In genomic region chr11:19537803-19538453, GRCh38 we compare ENCODE assay signal across 30 cellular contexts.
"Had no signal": no experiment of that assay in that cellular context is flagged by ENCODE, and none has a peak within 500 bp of the region (broad histone marks: within the 10 kb centered on the region; RNA-seq: fewer than 3 reads in every experiment).

No MANE protein-coding gene starts in this region.

- DNase-seq: cortex of kidney; foreskin fibroblast; heart right ventricle; hippocampal formation; left colon; left ventricle myocardium superior; mesenchymal stem cell; mucosa of descending colon; naive B cell; stimulated activated CD4-positive, alpha-beta T cell treated with anti-CD3 and anti-CD28 coated beads, Interleukin-12 subunit alpha, Interleukin-12 subunit beta, amount 100 ng/mL, for 4 hours; stimulated activated CD4-positive, alpha-beta T cell treated with anti-CD3 and anti-CD28 coated beads, Interleukin-1b, Interleukin-23, amount 100 ng/mL, for 48 hours; stimulated activated CD4-positive, alpha-beta T cell treated with anti-CD3 and anti-CD28 coated beads, Interleukin-4, amount 100 ng/mL, for 1 hour; stimulated activated CD8-positive, alpha-beta memory T cell treated with anti-CD3 and anti-CD28 coated beads, Interleukin-4, amount 100 ng/mL, for 48 hours; stimulated activated naive CD4-positive, alpha-beta T cell; stimulated activated naive CD8-positive, alpha-beta T cell treated with anti-CD3 and anti-CD28 coated beads, Interleukin-15, amount 100 ng/mL, for 72 hours; trophoblast cell had no signal

- H3K4me1 Mint-ChIP-seq: mesothelial cell of epicardium; naive B cell; stimulated activated naive CD8-positive, alpha-beta T cell treated with anti-CD3 and anti-CD28 coated beads, Interleukin-15, amount 100 ng/mL, for 72 hours had no signal

- H3K79me2 ChIP-seq: parathyroid adenoma had no signal

- H3K4me1 ChIP-seq: gastroesophageal sphincter, heart right ventricle, parathyroid adenoma, suprapubic skin, vagina had no signal

- H3K9me3 ChIP-seq: gastroesophageal sphincter, heart right ventricle, mucosa of descending colon, suprapubic skin, vagina had no signal

- H3K4me3 ChIP-seq: gastroesophageal sphincter, heart right ventricle, lung, mucosa of descending colon, smooth muscle cell, suprapubic skin, vagina had no signal

- H3K27ac Mint-ChIP-seq: mesothelial cell of epicardium; naive B cell; natural killer cell treated with Interleukin-12 subunit alpha and Interleukin-12 subunit beta and Interleukin-15 and Interleukin-18, amount 100 ng/mL, for 72 hours; progenitor cell of endocrine pancreas had no signal

- H3K4me2 ChIP-seq: smooth muscle cell had no signal

- H3K27ac ChIP-seq: epithelial cell of prostate, gastroesophageal sphincter, heart right ventricle, parathyroid adenoma, suprapubic skin, vagina had no signal

- H3K9ac ChIP-seq: parathyroid adenoma had no signal

- H3K27me3 ChIP-seq: gastroesophageal sphincter, suprapubic skin, vagina had no signal

- H3K27me3 Mint-ChIP-seq: stimulated activated naive CD8-positive, alpha-beta T cell treated with anti-CD3 and anti-CD28 coated beads, Interleukin-15, amount 100 ng/mL, for 72 hours had no signal

- ATAC-seq: esophagus mucosa; gastroesophageal sphincter; heart right ventricle; left colon; left ventricle myocardium superior; mucosa of descending colon; natural killer cell treated with Interleukin-12 subunit alpha and Interleukin-12 subunit beta and Interleukin-15 and Interleukin-18, amount 100 ng/mL, for 72 hours; sciatic nerve; stimulated activated naive CD8-positive, alpha-beta T cell treated with anti-CD3 and anti-CD28 coated beads, Interleukin-15, amount 100 ng/mL, for 72 hours had no signal

- H3K4me3 Mint-ChIP-seq: mesothelial cell of epicardium; natural killer cell treated with Interleukin-12 subunit alpha and Interleukin-12 subunit beta and Interleukin-15 and Interleukin-18, amount 100 ng/mL, for 72 hours; neural crest cell; stimulated activated naive CD8-positive, alpha-beta T cell treated with anti-CD3 and anti-CD28 coated beads, Interleukin-15, amount 100 ng/mL, for 72 hours had no signal

- FAIRE-seq: islet of Langerhans had no signal

- H2AFZ ChIP-seq: parathyroid adenoma had no signal

- H3K36me3 ChIP-seq: gastroesophageal sphincter, heart right ventricle, suprapubic skin, vagina had no signal

- H3K9me3 Mint-ChIP-seq: mesothelial cell of epicardium; natural killer cell treated with Interleukin-12 subunit alpha and Interleukin-12 subunit beta and Interleukin-15 and Interleukin-18, amount 100 ng/mL, for 72 hours; neural crest cell; stimulated activated naive CD8-positive, alpha-beta T cell treated with anti-CD3 and anti-CD28 coated beads, Interleukin-15, amount 100 ng/mL, for 72 hours had no signal

- H3K36me3 Mint-ChIP-seq: mesothelial cell of epicardium; naive B cell; natural killer cell treated with Interleukin-12 subunit alpha and Interleukin-12 subunit beta and Interleukin-15 and Interleukin-18, amount 100 ng/mL, for 72 hours had no signal
